Comparison of ENCODE assay signal across 26 cellular contexts in the genomic region with DNA sequence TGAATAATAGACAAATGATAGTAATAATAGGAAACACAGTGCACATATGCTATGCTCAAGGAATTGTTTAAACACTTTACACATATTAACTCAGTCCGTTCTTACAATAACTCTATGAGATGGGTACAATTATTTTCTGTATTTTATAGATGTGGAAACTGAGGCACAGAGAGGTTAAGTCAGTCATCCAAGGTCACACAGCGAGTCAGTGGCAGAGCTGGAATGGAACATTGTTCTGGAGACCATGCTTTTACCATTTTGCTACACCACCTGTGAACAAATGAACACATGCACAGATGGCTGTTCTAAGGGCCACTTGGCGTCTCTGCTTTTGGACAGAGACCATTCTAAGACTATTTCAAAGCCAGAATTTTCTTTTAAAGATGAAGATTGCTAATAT.
"Had no signal": no experiment of that assay in that cellular context is flagged by ENCODE, and none has a peak within 500 bp of the region (broad histone marks: within the 10 kb centered on the region; RNA-seq: fewer than 3 reads in every experiment).

No MANE protein-coding gene starts in this region.

- ATAC-seq: effector memory CD8-positive, alpha-beta T cell; esophagus mucosa; gastrocnemius medialis; heart right ventricle; left cardiac atrium; left lung; left ventricle myocardium superior; lower lobe of right lung; mucosa of descending colon had no signal

- DNase-seq: colonic mucosa; cortex of kidney; effector CD8-positive, alpha-beta T cell; effector memory CD8-positive, alpha-beta T cell; endodermal cell; erythroblast; esophagus squamous epithelium; foreskin fibroblast; foreskin melanocyte; gastrocnemius medialis; glutamatergic neuron; head of caudate nucleus; heart right ventricle; hippocampal formation; left cardiac atrium; left lung; left ventricle myocardium superior; lower lobe of right lung; mesenchymal stem cell; mucosa of descending colon; naive B cell had no signal

- H3K4me1 ChIP-seq: colonic mucosa, gastrocnemius medialis, heart right ventricle, left lung, lower lobe of right lung had no signal

- FAIRE-seq: endometrium, islet of Langerhans, keratinocyte had no signal

- H3K27me3 ChIP-seq: colonic mucosa, esophagus squamous epithelium, gastrocnemius medialis, heart right ventricle, left lung had no signal

- H3K9me3 ChIP-seq: colonic mucosa, esophagus squamous epithelium, gastrocnemius medialis, left lung, lower lobe of right lung, mucosa of descending colon had no signal

- H3K36me3 ChIP-seq: colonic mucosa, esophagus squamous epithelium, gastrocnemius medialis, heart right ventricle, left lung, lower lobe of right lung had no signal

- H3K27ac ChIP-seq: colonic mucosa, epithelial cell of prostate, esophagus squamous epithelium, gastrocnemius medialis, heart right ventricle, left lung, lower lobe of right lung had no signal

- H3K4me3 ChIP-seq: colonic mucosa, esophagus squamous epithelium, gastrocnemius medialis, heart right ventricle, left lung, lower lobe of right lung, mucosa of descending colon had no signal
